ENCODE assay signal across 24 cellular contexts in genomic region chr5:78827725-78828124, GRCh38.
"Had no signal": no experiment of that assay in that cellular context is flagged by ENCODE, and none has a peak within 500 bp of the region (broad histone marks: within the 10 kb centered on the region; RNA-seq: fewer than 3 reads in every experiment).

No MANE protein-coding gene starts in this region.

- H2AFZ ChIP-seq: hepatocyte had no signal

- H3K27ac Mint-ChIP-seq: activated naive CD8-positive, alpha-beta T cell treated with anti-CD3 and anti-CD28 coated beads for 36 hours; naive thymus-derived CD4-positive, alpha-beta T cell had no signal

- H3K4me1 Mint-ChIP-seq: activated naive CD8-positive, alpha-beta T cell treated with anti-CD3 and anti-CD28 coated beads for 36 hours; central memory CD8-positive, alpha-beta T cell; neural crest cell had no signal

- H3K4me3 Mint-ChIP-seq: activated naive CD8-positive, alpha-beta T cell treated with anti-CD3 and anti-CD28 coated beads for 36 hours; central memory CD8-positive, alpha-beta T cell; immature natural killer cell; naive thymus-derived CD4-positive, alpha-beta T cell; neural crest cell had no signal

- H3K4me3 ChIP-seq: breast epithelium, hepatocyte, lower lobe of right lung, sigmoid colon, smooth muscle cell, upper lobe of right lung had no signal

- ATAC-seq: left lobe of liver; lower lobe of right lung; naive thymus-derived CD4-positive, alpha-beta T cell; upper lobe of right lung had no signal

- H3K4me2 ChIP-seq: hepatocyte, smooth muscle cell had no signal

- DNase-seq: activated CD4-positive, alpha-beta T cell treated with anti-CD3 and anti-CD28 coated beads for 4 hours; activated CD4-positive, alpha-beta T cell treated with anti-CD3 and anti-CD28 coated beads, Interleukin-2, amount 50 U/mL, for 48 hours; activated CD4-positive, CD25-positive, alpha-beta regulatory T cell; activated naive CD4-positive, alpha-beta T cell treated with Interleukin-2 at 50 U/mL for 16 hours; activated naive CD8-positive, alpha-beta T cell treated with anti-CD3 and anti-CD28 coated beads for 36 hours; activated T-cell treated with anti-CD3 and anti-CD28 coated beads, Interleukin-2, amount 50 U/mL, for 48 hours; effector memory CD4-positive, alpha-beta T cell; foreskin melanocyte; glutamatergic neuron; immature natural killer cell; lower lobe of right lung; mesendoderm; naive thymus-derived CD4-positive, alpha-beta T cell; sigmoid colon; stimulated activated CD4-positive, alpha-beta T cell treated with anti-CD3 and anti-CD28 coated beads, Interleukin-15, amount 100 ng/mL, for 24 hours; stimulated activated naive CD4-positive, alpha-beta T cell treated with Interleukin-2 at 50 U/mL for 16 hours; T1000; upper lobe of right lung had no signal

- H3K27me3 ChIP-seq: breast epithelium, hepatocyte, sigmoid colon, upper lobe of right lung had no signal

- H3K27ac ChIP-seq: breast epithelium, hepatocyte, lower lobe of right lung, sigmoid colon, upper lobe of right lung had no signal

- H3K27me3 Mint-ChIP-seq: activated naive CD8-positive, alpha-beta T cell treated with anti-CD3 and anti-CD28 coated beads for 36 hours; central memory CD8-positive, alpha-beta T cell; naive thymus-derived CD4-positive, alpha-beta T cell had no signal

- H3K9me3 Mint-ChIP-seq: activated naive CD8-positive, alpha-beta T cell treated with anti-CD3 and anti-CD28 coated beads for 36 hours; central memory CD8-positive, alpha-beta T cell; immature natural killer cell; neural crest cell had no signal

- H3K79me2 ChIP-seq: hepatocyte had no signal

- H3K4me1 ChIP-seq: breast epithelium, upper lobe of right lung had no signal
